Comparison of ENCODE assay signal across 8 cellular contexts in genomic region chr9:14315754-14316573, GRCh38. TPM values are rescaled to one million over a fixed set of nuclear protein-coding genes. Genes with fewer than 3 reads are reported as not detected.
DNase-seq lines count a peak whose midpoint lies in the region; ATAC-seq and TF ChIP-seq lines count a peak whose summit lies in the region.

No MANE protein-coding gene starts in this region.

- H3K27me3 ChIP-seq in left lung: peaks cover 0 to 76% of the 10 kb centered on the region in 2 donors

- no peaks in the 10 kb centered on the region for H3K36me3 ChIP-seq in left lung

- peak overlapping the region; percentile 70 for H3K27ac ChIP-seq in cingulate gyrus (ENCODE audit: low read depth, low read length)
- peak overlapping the region; percentile 91 to 93 for H3K27ac ChIP-seq in left lung
- peak overlapping the region; percentile 79 for H3K27ac ChIP-seq in temporal lobe (ENCODE audit: low read depth, low read length)

- intact Hi-C loops in left lung (cut with DNase I): no loop called here

- DNase-seq in DMS 273 (lab: John Stamatoyannopoulos, UW; ENCODE audit: unreplicated experiment): peak; percentile 70
- no peak for DNase-seq in DMS 273 treated with DMSO at 0.1 percent for 48 hours (lab: John Stamatoyannopoulos, UW)
- peak; percentile 28 for DNase-seq in NCI-H526 treated with DMSO at 0.1 percent for 48 hours (lab: John Stamatoyannopoulos, UW)
- DNase-seq in left lung: peak in 1 of 2 donors; percentile 69
- no peak for DNase-seq in occipital lobe (lab: John Stamatoyannopoulos, UW)

- TF ChIP-seq CTCF in left lung (IDR thresholded peaks at IDR 0.05): no peak

- peaks cover 18 to 49% of the 10 kb centered on the region in 2 donors for H3K4me1 ChIP-seq in left lung

- peak overlapping the region; percentile 53 to 57 for H3K4me3 ChIP-seq in left lung

- ATAC-seq in left lung (peak; percentile 2), HG03442 (IDR thresholded peaks at IDR 0.05; ENCODE audit: unreplicated experiment) (no peak)

- H3K9me3 ChIP-seq in left lung: no peaks in the 10 kb centered on the region

RNA-seq across cellular contexts. Expression of gene NFIB, which starts 2.0 kb away (rescaled TPM):
- total RNA-seq in left lung: 10 to 100 TPM; 88.8 to 97.9 TPM
- total RNA-seq in temporal lobe: 139 TPM
- 159 TPM for total RNA-seq in occipital lobe

Comparison
In these comparisons a context has a peak if more than half of its experiments do, and no peak if none do; other contexts are left out.
1. DNase-seq: peak in DMS 273 (single experiment) and NCI-H526 treated with DMSO at 0.1 percent for 48 hours (single experiment); none in DMS 273 treated with DMSO at 0.1 percent for 48 hours (single experiment) and occipital lobe (single experiment).
2. Peak in every context shown above with its lines, with median percentiles within 50 percentile points of each other: H3K27ac ChIP-seq.